In the genomic region with DNA sequence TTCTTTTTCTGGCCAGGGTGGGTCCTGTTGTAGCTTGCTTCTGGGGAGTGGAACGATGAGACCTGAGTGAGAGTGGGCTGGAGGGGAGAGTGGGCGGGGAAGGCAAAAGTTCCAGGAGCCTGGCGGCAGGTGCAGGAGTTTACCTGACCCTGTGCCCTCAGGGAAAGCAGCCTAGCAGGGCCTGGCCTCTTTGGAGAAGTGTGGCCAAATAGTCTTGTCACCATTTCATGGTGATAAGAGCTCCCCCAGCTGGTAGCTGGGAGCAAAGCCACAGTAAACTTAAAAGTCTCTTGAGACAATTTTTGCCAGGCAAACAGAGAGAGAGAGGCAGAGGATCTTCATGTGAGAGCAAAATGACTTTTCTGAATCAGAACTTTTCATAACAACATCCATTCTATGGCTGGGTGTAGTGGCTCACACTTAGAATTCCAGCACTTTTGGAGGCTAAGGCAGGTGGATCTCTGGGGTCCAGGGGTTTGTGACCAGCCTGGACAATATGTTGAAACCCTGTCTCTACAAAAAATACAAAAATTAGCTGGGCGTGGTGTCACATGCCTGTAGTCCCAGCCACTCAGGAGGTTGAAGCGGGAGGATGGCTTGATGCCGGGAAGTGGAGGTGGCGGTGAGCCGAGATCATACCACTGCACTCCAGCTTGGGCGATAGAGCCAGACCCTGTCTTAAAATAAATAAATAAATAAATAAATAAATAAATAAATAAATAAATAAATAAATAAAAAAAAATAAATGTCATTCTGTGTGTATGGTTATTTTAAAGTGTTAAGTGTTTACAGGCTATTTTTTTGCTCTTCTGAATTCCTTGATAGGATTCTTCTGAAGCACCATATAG, we compare ENCODE assay signal across 8 cellular contexts.
A peak's percentile ranks its signal among the peaks of the same experiment; 100 is the strongest.
DNase-seq lines count a peak whose midpoint lies in the region; ATAC-seq and TF ChIP-seq lines count a peak whose summit lies in the region.

No MANE protein-coding gene starts in this region.

- TF ChIP-seq POLR2A in thyroid gland (IDR thresholded peaks at IDR 0.05): no peak

- DNase-seq in DMS114 treated with DMSO at 0.1 percent for 48 hours (lab: John Stamatoyannopoulos, UW; ENCODE audit: unreplicated experiment) (peak; percentile 80), MM.1S (peak; percentile 89), RWPE2 (ENCODE audit: low spot score) (no peak), foreskin keratinocyte (peak in 1 of 2 donors; percentile 57), osteoblast (ENCODE audit: insufficient read length, low spot score, missing footprints) (peak; percentile 86), thyroid gland (peak; percentile 77 to 81)
- DNase-seq in activated T-helper 9 cell treated with anti-CD3 and anti-CD28 coated beads, Interleukin-2, amount 50 U/mL, for 16 hours (ENCODE audit: low read depth): peak; percentile 29

- H3K4me1 ChIP-seq in MM.1S (ENCODE audit: low read length): peaks cover 7% of the 10 kb centered on the region
- no peaks in the 10 kb centered on the region for H3K4me1 ChIP-seq in RWPE2 (ENCODE audit: insufficient read depth, poor library complexity, severe bottlenecking)
- H3K4me1 ChIP-seq in foreskin keratinocyte: no peaks in the 10 kb centered on the region
- no peaks in the 10 kb centered on the region for H3K4me1 ChIP-seq in osteoblast (ENCODE audit: insufficient read depth, low read length)
- H3K4me1 ChIP-seq in thyroid gland: peaks cover 3 to 9% of the 10 kb centered on the region in 2 donors

- intact Hi-C loops in thyroid gland (cut with DNase I): loop anchor here (10.0 kb wide), 1 partner anchor 115 kb away; no protein-coding TSS in a partner anchor

- H3K79me2 ChIP-seq in MM.1S (ENCODE audit: low read length): no peaks in the 10 kb centered on the region
- H3K79me2 ChIP-seq in osteoblast (ENCODE audit: insufficient read depth, low read length): no peaks in the 10 kb centered on the region

- TF ChIP-seq CTCF in MM.1S (IDR thresholded peaks at IDR 0.05; ENCODE audit: low read length) (peak; percentile 84), RWPE2 (IDR thresholded peaks at IDR 0.05; ENCODE audit: poor library complexity, severe bottlenecking) (peak; percentile 85), foreskin keratinocyte (conservative IDR thresholded peaks at IDR 0.05) (peak; percentile 91), osteoblast (IDR thresholded peaks at IDR 0.05; ENCODE audit: extremely low read depth, low read depth, low read length) (peak; percentile 87), thyroid gland (IDR thresholded peaks at IDR 0.05) (peak; percentile 46 to 90 (median 84))

- WGBS in thyroid gland, 2 donors: 52% methylated on average over 9 of the region's 9 CpGs

- no peaks in the 10 kb centered on the region for H3K9me2 ChIP-seq in MM.1S (replicated peaks; ENCODE audit: insufficient read depth, low read length)

- H3F3A ChIP-seq in MM.1S (ENCODE audit: insufficient read depth, low read length): peaks cover 4% of the 10 kb centered on the region; the same call in 1 of the 2 replicates

- peak overlapping the region; percentile 35; the same call in 1 of the 2 replicates for H3K27ac ChIP-seq in MM.1S (ENCODE audit: low read length)
- H3K27ac ChIP-seq in RWPE2 (ENCODE audit: poor library complexity, severe bottlenecking): no peak overlapping the region
- no peak overlapping the region for H3K27ac ChIP-seq in foreskin keratinocyte
- H3K27ac ChIP-seq in osteoblast (ENCODE audit: low read depth, low read length): no peak overlapping the region
- peak overlapping the region in 2 of 3 donors; percentile 11 to 48 for H3K27ac ChIP-seq in thyroid gland

- H2AFZ ChIP-seq in MM.1S (ENCODE audit: low read length) (no peak overlapping the region), osteoblast (ENCODE audit: low read length) (peak overlapping the region; percentile 38)

- H3K9me3 ChIP-seq in MM.1S (replicated peaks; ENCODE audit: insufficient read depth, low read length) (no peaks in the 10 kb centered on the region), RWPE2 (ENCODE audit: severe bottlenecking) (no peaks in the 10 kb centered on the region), osteoblast (ENCODE audit: low read depth, low read length) (no peaks in the 10 kb centered on the region), thyroid gland (no peaks in the 10 kb centered on the region)

- ATAC-seq in GM21825 (IDR thresholded peaks at IDR 0.05; ENCODE audit: unreplicated experiment) (peak; percentile 92), RWPE2 (ENCODE audit: low read depth) (peak; percentile 84), foreskin keratinocyte (peak; percentile 95)

- H4K20me1 ChIP-seq in MM.1S (ENCODE audit: insufficient read depth, low read length) (no peaks in the 10 kb centered on the region), osteoblast (ENCODE audit: insufficient read depth, low read length) (no peaks in the 10 kb centered on the region)

- peak overlapping the region; percentile 16; the same call in 1 of the 2 replicates for H3K9ac ChIP-seq in MM.1S (ENCODE audit: low read length)

- H3K4me3 ChIP-seq in MM.1S (ENCODE audit: low read length): no peak overlapping the region
- no peak overlapping the region for H3K4me3 ChIP-seq in RWPE2 (ENCODE audit: severe bottlenecking)
- H3K4me3 ChIP-seq in osteoblast (ENCODE audit: insufficient read depth, low read length): no peak overlapping the region
- no peak overlapping the region for H3K4me3 ChIP-seq in thyroid gland (replicated peaks in 1 of 3)

- H3K36me3 ChIP-seq in MM.1S (replicated peaks; ENCODE audit: insufficient read depth, low read length) (peaks cover 3% of the 10 kb centered on the region; the same call in 1 of the 2 replicates), RWPE2 (ENCODE audit: low read depth) (peaks cover 13% of the 10 kb centered on the region), osteoblast (ENCODE audit: insufficient read depth, low read length) (no peaks in the 10 kb centered on the region), thyroid gland (no peaks in the 10 kb centered on the region)

- H3K4me2 ChIP-seq in MM.1S (ENCODE audit: low read depth, low read length) (peak overlapping the region; percentile 42), osteoblast (ENCODE audit: insufficient read depth, low read length) (no peak overlapping the region)

- H3K27me3 ChIP-seq in MM.1S (replicated peaks; ENCODE audit: insufficient read depth, low read length): no peaks in the 10 kb centered on the region
- no peaks in the 10 kb centered on the region for H3K27me3 ChIP-seq in RWPE2 (ENCODE audit: insufficient read depth, poor library complexity, severe bottlenecking)
- H3K27me3 ChIP-seq in foreskin keratinocyte: no peaks in the 10 kb centered on the region
- H3K27me3 ChIP-seq in osteoblast (ENCODE audit: insufficient read depth, low read length): no peaks in the 10 kb centered on the region
- no peaks in the 10 kb centered on the region for H3K27me3 ChIP-seq in thyroid gland

Comparison
In these comparisons a context has a peak if more than half of its experiments do, and no peak if none do; other contexts are left out.
1. H3K27ac ChIP-seq: peak in MM.1S (single experiment) and thyroid gland (2 of 3); none in RWPE2 (single experiment), foreskin keratinocyte (single experiment) and osteoblast (single experiment).
2. Peak in every context shown above with its lines, with median percentiles within 50 percentile points of each other: ATAC-seq and CTCF ChIP-seq.